In the genomic region with DNA sequence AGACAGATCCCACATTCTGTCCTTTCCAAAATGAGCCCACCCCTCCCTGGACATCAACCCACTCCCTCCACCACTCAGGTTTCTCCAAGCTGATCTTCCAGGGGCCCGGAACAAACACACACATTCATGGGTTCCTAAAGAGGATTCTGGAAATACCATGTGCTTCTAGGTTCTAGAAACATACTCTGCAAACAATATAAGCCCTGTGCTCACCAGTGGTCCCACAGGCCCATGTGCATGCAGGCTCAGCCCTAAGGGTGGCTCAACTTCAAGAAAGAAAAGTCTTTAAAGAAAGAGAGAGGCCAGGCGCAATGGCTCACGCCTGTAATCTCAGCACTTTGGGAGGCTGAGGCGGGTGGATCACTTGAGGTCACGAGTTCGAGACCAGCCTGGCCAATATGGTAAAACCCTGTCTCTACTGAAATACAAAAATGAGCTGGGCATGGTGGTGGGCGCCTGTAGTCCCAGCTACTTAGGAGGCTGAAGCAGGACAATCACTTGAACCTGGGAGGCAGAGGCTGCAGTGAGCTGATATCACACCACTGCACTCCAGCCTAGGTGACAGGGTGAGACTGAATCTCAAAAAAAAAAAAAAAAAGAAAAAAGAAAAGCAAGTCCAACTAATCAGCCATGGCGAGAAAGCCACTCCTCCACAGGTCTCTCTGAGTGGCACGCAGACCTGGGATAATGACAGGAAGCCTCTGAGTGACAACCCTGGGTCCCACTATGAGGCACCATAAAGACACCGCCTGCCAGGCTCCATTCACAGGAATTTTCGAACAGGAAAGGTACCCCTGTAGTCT, we compare ENCODE assay signal across 14 cellular contexts. TPM values are rescaled to one million over a fixed set of nuclear protein-coding genes. Genes with fewer than 3 reads are reported as not detected.
A peak's percentile ranks its signal among the peaks of the same experiment; 100 is the strongest.
DNase-seq lines count a peak whose midpoint lies in the region; ATAC-seq and TF ChIP-seq lines count a peak whose summit lies in the region.
"Had no signal": no experiment of that assay in that cellular context is flagged by ENCODE, and none has a peak within 500 bp of the region (broad histone marks: within the 10 kb centered on the region; RNA-seq: fewer than 3 reads in every experiment).

No MANE protein-coding gene starts in this region.

- H3K27me3 Mint-ChIP-seq in CD4-positive, alpha-beta memory T cell, result no peaks in the 10 kb centered on the region
- no peaks in the 10 kb centered on the region for H3K27me3 Mint-ChIP-seq in effector memory CD8-positive, alpha-beta T cell
- peaks cover 15% of the 10 kb centered on the region for H3K27me3 Mint-ChIP-seq in WTC11 (ENCODE audit: low read depth)

- H4K20me1 ChIP-seq in Loucy (ENCODE audit: insufficient read depth, low read length, poor library complexity, severe bottlenecking), result peaks cover 63% of the 10 kb centered on the region

- POLR2A ChIA-PET in CD4-positive, alpha-beta memory T cell (lab: Charles Lee; ENCODE audit: partially characterized antibody), result interaction anchor here (1.2 to 9.4 kb wide), 5 partner anchors 9 to 31 kb away, joined by 3 to 164 read pairs (median 23); a partner anchor contains a TSS
- POLR2A ChIA-PET in WTC11 (lab: Charles Lee), result no interaction called here

- ATAC-seq in effector memory CD8-positive, alpha-beta T cell (replicated peaks), result no peak
- ATAC-seq in psoas muscle, result no peak
- ATAC-seq in WTC11, result no peak
- ATAC-seq: pancreas had no signal

- H2AFZ ChIP-seq in Loucy (ENCODE audit: low read length), result no peak overlapping the region

- no peak overlapping the region for H3K4me3 ChIP-seq in CD4-positive, alpha-beta memory T cell (ENCODE audit: low read length in 2 of 2)
- H3K4me3 ChIP-seq in Loucy (ENCODE audit: low read length, poor library complexity, severe bottlenecking) (no peak overlapping the region), psoas muscle (no peak overlapping the region)
- H3K4me3 ChIP-seq: lung, pancreas had no signal

- peaks cover 89% of the 10 kb centered on the region for H3K4me1 ChIP-seq in CD4-positive, alpha-beta memory T cell (ENCODE audit: insufficient read depth, low read length)
- H3K4me1 ChIP-seq in Loucy (ENCODE audit: insufficient read depth, low read length, poor library complexity, severe bottlenecking), result peaks cover 31% of the 10 kb centered on the region
- peaks cover 77% of the 10 kb centered on the region for H3K4me1 ChIP-seq in psoas muscle

- no peak overlapping the region for H3K27ac ChIP-seq in CD4-positive, alpha-beta memory T cell (ENCODE audit: low read depth, low read length)
- peak overlapping the region; percentile 59 for H3K27ac ChIP-seq in psoas muscle
- H3K27ac ChIP-seq: HL-60, pancreas had no signal

- no peaks in the 10 kb centered on the region for H3K9me2 ChIP-seq in Loucy (replicated peaks; ENCODE audit: low read depth, low read length)

- H3K36me3 Mint-ChIP-seq in CD4-positive, alpha-beta memory T cell, result no peaks in the 10 kb centered on the region
- H3K36me3 Mint-ChIP-seq in effector memory CD8-positive, alpha-beta T cell (ENCODE audit: insufficient read depth), result peaks cover 22% of the 10 kb centered on the region
- H3K36me3 Mint-ChIP-seq in WTC11, result no peaks in the 10 kb centered on the region

- WGBS in psoas muscle, 3 donors, result 87 to 90% (median 89%) methylated on average over 11 of the region's 11 CpGs

- intact Hi-C loops in CD4-positive, alpha-beta memory T cell (cut with micrococcal nuclease), result no loop called here
- intact Hi-C loops in psoas muscle (cut with DNase I), result no loop called here

- no peak overlapping the region for H3K9ac ChIP-seq in Loucy (ENCODE audit: low read depth, low read length, poor library complexity, severe bottlenecking)

- peak overlapping the region; percentile 48 to 93 (median 83) for H3K27ac Mint-ChIP-seq in CD4-positive, alpha-beta memory T cell
- peak overlapping the region; percentile 88 to 90 for H3K27ac Mint-ChIP-seq in effector memory CD8-positive, alpha-beta T cell
- no peak overlapping the region for H3K27ac Mint-ChIP-seq in WTC11

- peaks cover 98% of the 10 kb centered on the region for H3K79me2 ChIP-seq in Loucy (ENCODE audit: insufficient read depth, low read length)

- H3K4me2 ChIP-seq in Loucy (ENCODE audit: low read depth, low read length, poor library complexity, severe bottlenecking), result peak overlapping the region; percentile 25

- H3K4me3 Mint-ChIP-seq in CD4-positive, alpha-beta memory T cell, result peak overlapping the region in 2 of 8 donors; percentile 40 to 69
- peak overlapping the region in 1 of 2 donors; percentile 19 for H3K4me3 Mint-ChIP-seq in effector memory CD8-positive, alpha-beta T cell
- H3K4me3 Mint-ChIP-seq in WTC11, result no peak overlapping the region

- H3K36me3 ChIP-seq in CD4-positive, alpha-beta memory T cell (ENCODE audit: insufficient read depth, low read length), result peaks cover 4% of the 10 kb centered on the region
- no peaks in the 10 kb centered on the region for H3K36me3 ChIP-seq in Loucy (ENCODE audit: insufficient read depth, low read length)
- H3K36me3 ChIP-seq in psoas muscle (ENCODE audit: insufficient read depth in 1 of 2, low read depth in 1 of 2), result no peaks in the 10 kb centered on the region
- H3K36me3 ChIP-seq: pancreas had no signal

- no peaks in the 10 kb centered on the region for H3K27me3 ChIP-seq in CD4-positive, alpha-beta memory T cell (ENCODE audit: insufficient read depth, low read length)
- H3K27me3 ChIP-seq in Loucy (ENCODE audit: insufficient read depth, low read length, poor library complexity, severe bottlenecking), result no peaks in the 10 kb centered on the region
- no peaks in the 10 kb centered on the region for H3K27me3 ChIP-seq in psoas muscle (ENCODE audit: insufficient read depth in 3 of 3, low read length in 2 of 3)
- H3K27me3 ChIP-seq: pancreas had no signal

- no peaks in the 10 kb centered on the region for H3K9me3 ChIP-seq in CD4-positive, alpha-beta memory T cell (ENCODE audit: control insufficient read depth in 1 of 2, low read length in 2 of 2)
- H3K9me3 ChIP-seq in Loucy (ENCODE audit: insufficient read depth, low read depth, low read length) (no peaks in the 10 kb centered on the region), psoas muscle (no peaks in the 10 kb centered on the region)
- H3K9me3 ChIP-seq: pancreas had no signal

- TF ChIP-seq CTCF in Loucy (conservative IDR thresholded peaks at IDR 0.05; ENCODE audit: low read length), result no peak
- TF ChIP-seq CTCF in psoas muscle (IDR thresholded peaks at IDR 0.05), result no peak
- TF ChIP-seq CTCF in WTC11 (IDR thresholded peaks at IDR 0.05), result no peak

- CTCF ChIA-PET in CD4-positive, alpha-beta memory T cell (lab: Charles Lee; ENCODE audit: partially characterized antibody), result interaction anchor here (0.9 to 5.4 kb wide), 6 partner anchors 12 to 77 kb away, joined by 3 to 47 read pairs (median 19); a partner anchor contains a TSS
- CTCF ChIA-PET in WTC11 (lab: Charles Lee), result interaction anchor here (0.7 to 3.7 kb wide), 4 partner anchors 12 to 436 kb away, joined by 3 to 14 read pairs (median 4); no protein-coding TSS in a partner anchor

- H3K4me1 Mint-ChIP-seq in CD4-positive, alpha-beta memory T cell, result peaks cover 60 to 99% (median 80%) of the 10 kb centered on the region in 4 donors
- peaks cover 58 to 72% of the 10 kb centered on the region in 2 donors for H3K4me1 Mint-ChIP-seq in effector memory CD8-positive, alpha-beta T cell (ENCODE audit: low read depth in 2 of 2)
- peaks cover 41% of the 10 kb centered on the region for H3K4me1 Mint-ChIP-seq in WTC11

- H3F3A ChIP-seq in Loucy (ENCODE audit: low read depth), result no peaks in the 10 kb centered on the region

- DNase-seq in CD4-positive, alpha-beta memory T cell, result no peak
- DNase-seq in effector memory CD8-positive, alpha-beta T cell, result no peak
- no peak for DNase-seq in psoas muscle
- DNase-seq in WTC11 (ENCODE audit: low spot score), result no peak
- DNase-seq in DMS 273 (lab: John Stamatoyannopoulos, UW; ENCODE audit: unreplicated experiment), result no peak
- DNase-seq in activated gamma-delta T cell (lab: John Stamatoyannopoulos, UW), result no peak
- DNase-seq: activated T-cell treated with anti-CD3 and anti-CD28 coated beads, Interleukin-2, amount 50 U/mL, for 1 hour; RPMI8226; stimulated activated CD4-positive, alpha-beta T cell treated with anti-CD3 and anti-CD28 coated beads, Interleukin-2, amount 100 ng/mL, for 24 hours; stimulated activated naive CD4-positive, alpha-beta T cell had no signal

- H3K9me3 Mint-ChIP-seq in CD4-positive, alpha-beta memory T cell, result no peaks in the 10 kb centered on the region
- no peaks in the 10 kb centered on the region for H3K9me3 Mint-ChIP-seq in effector memory CD8-positive, alpha-beta T cell
- H3K9me3 Mint-ChIP-seq in WTC11, result no peaks in the 10 kb centered on the region

TF ChIP-seq in WTC11, 78 proteins besides CTCF, POLR2A, EP300 and RAD21 (continues in another document):
- TF ChIP-seq AFF4 (CRISPR knock-in tag; IDR thresholded peaks at IDR 0.05; ENCODE audit: borderline replicate concordance), result no peak
- TF ChIP-seq HMGA2 (CRISPR knock-in tag; IDR thresholded peaks at IDR 0.05), result no peak
- TF ChIP-seq NFYB (CRISPR knock-in tag; conservative IDR thresholded peaks at IDR 0.05; ENCODE audit: low read depth), result no peak

RNA-seq across cellular contexts. Expression of gene PNMA1, which starts 59.5 kb away (rescaled TPM):
- 10 to 100 TPM; 53.3 to 59.3 TPM for total RNA-seq in CD4-positive, alpha-beta memory T cell
- polyA plus RNA-seq in CD4-positive, alpha-beta memory T cell, result 10 to 100 TPM; 47.8 to 56.3 TPM
- total RNA-seq in psoas muscle (10 to 100 TPM in 3 of 4 donors, 1 to 10 TPM in 1; 9.3 to 27.0 (median 17.0) TPM), WTC11 (2021) (46.0 to 50.2 TPM (median 49.6 TPM) in 3 replicates)
- 10 to 100 TPM; 11.0 to 28.8 (median 19.6) TPM for polyA plus RNA-seq in psoas muscle
